ENCODE assay signal across 21 cellular contexts in the genomic region with DNA sequence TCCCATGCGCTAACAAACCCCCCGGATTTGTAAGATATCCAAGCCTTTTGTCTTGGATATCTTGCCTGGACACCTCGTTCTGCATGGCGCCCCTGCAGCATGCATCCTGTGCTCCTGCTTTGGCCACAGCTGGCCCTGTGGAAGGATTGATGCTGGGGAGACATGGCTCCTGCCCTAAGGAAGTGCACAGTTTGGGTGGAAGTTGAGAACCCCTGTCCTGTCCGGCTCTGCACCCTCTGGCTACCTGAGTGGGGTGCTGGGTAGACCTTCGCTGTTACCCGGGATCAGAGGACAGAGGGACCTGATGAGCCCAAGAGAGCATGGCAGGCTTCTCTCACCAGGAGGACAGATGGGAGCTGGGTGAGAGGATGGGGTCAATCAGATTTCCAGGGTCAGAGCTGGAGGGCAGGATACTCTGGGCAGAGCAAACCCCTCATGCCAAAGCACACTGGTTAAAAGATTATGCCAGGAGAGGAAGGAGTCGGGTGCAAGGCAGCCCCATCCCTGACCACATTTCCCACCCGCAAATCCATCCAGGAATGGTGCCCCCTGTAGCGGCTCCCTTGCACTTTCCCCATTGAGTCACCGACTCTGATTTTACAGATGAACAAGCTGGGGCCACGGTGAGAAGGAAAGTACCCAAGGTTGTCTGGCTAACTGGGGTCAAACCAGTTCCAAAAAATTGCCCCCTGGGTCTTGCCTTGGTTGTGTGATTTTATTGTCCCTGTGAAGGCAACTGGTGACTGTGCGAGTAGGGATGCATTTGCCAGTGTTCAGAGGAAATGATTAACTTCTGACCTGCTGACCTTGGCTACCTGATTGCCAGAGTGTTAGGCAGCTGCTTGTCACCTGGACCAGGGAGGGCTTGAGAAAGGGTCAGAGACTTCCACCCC.
DNase-seq lines count a peak whose midpoint lies in the region; ATAC-seq, FAIRE-seq and TF ChIP-seq lines count a peak whose summit lies in the region.
"Had no signal": no experiment of that assay in that cellular context is flagged by ENCODE, and none has a peak within 500 bp of the region (broad histone marks: within the 10 kb centered on the region; RNA-seq: fewer than 3 reads in every experiment).

No MANE protein-coding gene starts in this region.

- BruUV-seq in Panc1 (replicated peaks; lab: Mats Ljungman, UMichigan): no TSS peak

- H3K9me3 ChIP-seq in Panc1 (ENCODE audit: control insufficient read depth, insufficient read depth, low read depth, low read length): no peaks in the 10 kb centered on the region
- H3K9me3 ChIP-seq in gastrocnemius medialis: no peaks in the 10 kb centered on the region
- no peaks in the 10 kb centered on the region for H3K9me3 ChIP-seq in HAP-1
- H3K9me3 ChIP-seq: breast epithelium, psoas muscle had no signal

- no peak for TF ChIP-seq CTCF in Panc1 (IDR thresholded peaks at IDR 0.05)
- TF ChIP-seq CTCF in gastrocnemius medialis (IDR thresholded peaks at IDR 0.05 in 4 of 5, conservative IDR thresholded peaks at IDR 0.05 in 1 of 5): no peak

- H3K4me1 ChIP-seq in Panc1 (ENCODE audit: control insufficient read depth, insufficient read depth, low read length): peaks cover 45% of the 10 kb centered on the region
- peaks cover 42 to 50% of the 10 kb centered on the region in 2 donors for H3K4me1 ChIP-seq in gastrocnemius medialis
- no peaks in the 10 kb centered on the region for H3K4me1 ChIP-seq in HAP-1
- H3K4me1 ChIP-seq: breast epithelium had no signal

- in situ Hi-C loops in Panc1 (cut with HindIII; ENCODE audit: low pct_unique_long_range_greater_than_20kb, low sequenced_read_pairs): no loop called here
- in situ Hi-C loops in gastrocnemius medialis (cut with MboI; ENCODE audit: low sequenced_read_pairs in 4 of 4): no loop called here
- in situ Hi-C loops in HAP-1 (cut with MboI; ENCODE audit: low sequenced_read_pairs): no loop called here

- ATAC-seq in Panc1 (no peak), gastrocnemius medialis (no peak), GM18519 (IDR thresholded peaks at IDR 0.05; ENCODE audit: low FRiP score, unreplicated experiment) (no peak), HG02642 (IDR thresholded peaks at IDR 0.05; ENCODE audit: poor library complexity, unreplicated experiment) (no peak)
- ATAC-seq: naive thymus-derived CD8-positive, alpha-beta T cell; T-cell had no signal

- no peak for FAIRE-seq in GM19239 (lab: Jason Lieb, UNC)
- FAIRE-seq: D721Med had no signal

- H3K4me3 ChIP-seq in Panc1 (ENCODE audit: low read depth in 2 of 2, low read length in 2 of 2) (no peak overlapping the region), gastrocnemius medialis (no peak overlapping the region), HAP-1 (no peak overlapping the region)
- H3K4me3 ChIP-seq: breast epithelium, psoas muscle had no signal

- H3K27ac ChIP-seq in Panc1 (ENCODE audit: low read length) (peak overlapping the region; percentile 58; the same call in 1 of the 2 replicates), gastrocnemius medialis (peak overlapping the region; percentile 61 to 77 (median 72))

- H3K27me3 ChIP-seq in Panc1 (ENCODE audit: control insufficient read depth, insufficient read depth, low read length): no peaks in the 10 kb centered on the region
- H3K27me3 ChIP-seq in gastrocnemius medialis: no peaks in the 10 kb centered on the region
- no peaks in the 10 kb centered on the region for H3K27me3 ChIP-seq in HAP-1 (ENCODE audit: low read depth)
- H3K27me3 ChIP-seq: breast epithelium had no signal

- POLR2A ChIA-PET in Panc1 (lab: Charles Lee): interaction anchor here (1.1 kb wide), 1 partner anchor 15 kb away, joined by 3 read pairs; no protein-coding TSS in a partner anchor

- peak; percentile 3 for DNase-seq in COLO668 (lab: John Stamatoyannopoulos, UW; ENCODE audit: unreplicated experiment)
- no peak for DNase-seq in Panc1 (ENCODE audit: low read depth, low spot score)
- DNase-seq in kidney glomerular epithelial cell (lab: John Stamatoyannopoulos, UW): peak; percentile 18
- no peak for DNase-seq in gastrocnemius medialis
- no peak for DNase-seq in HAP-1 (ENCODE audit: low spot score in 2 of 2)
- DNase-seq in GM19239 (ENCODE audit: insufficient read length, low spot score): no peak
- DNase-seq: activated CD4-positive, alpha-beta memory T cell treated with anti-CD3 and anti-CD28 coated beads for 36 hours; activated naive CD8-positive, alpha-beta T cell treated with anti-CD3 and anti-CD28 coated beads, Interleukin-2, amount 10 ng/mL, durations not matched to agents 7 days and 5 days; activated T-cell treated with anti-CD3 and anti-CD28 coated beads, Interleukin-2, amount 50 U/mL, for 48 hours; AML-193; effector CD8-positive, alpha-beta T cell; GF-D8; NCI-H187; NCI-H526 had no signal

- H3K36me3 ChIP-seq in Panc1 (ENCODE audit: control insufficient read depth, insufficient read depth, low read length) (no peaks in the 10 kb centered on the region), gastrocnemius medialis (no peaks in the 10 kb centered on the region), HAP-1 (replicated peaks) (no peaks in the 10 kb centered on the region)
- H3K36me3 ChIP-seq: breast epithelium had no signal

- intact Hi-C loops in Panc1 (cut with micrococcal nuclease; ENCODE audit: unreplicated experiment): loop anchor here (10.0 kb wide), 1 partner anchor 186 kb away; no protein-coding TSS in a partner anchor
- intact Hi-C loops in gastrocnemius medialis (cut with DNase I; ENCODE audit: low total_unique reads): no loop called here

- CTCF ChIA-PET in Panc1 (lab: Charles Lee): no interaction called here

- TF ChIP-seq POLR2A in gastrocnemius medialis (IDR thresholded peaks at IDR 0.05): no peak

Comparison
In these comparisons a context has a peak if more than half of its experiments do, and no peak if none do; other contexts are left out.
1. DNase-seq: peak in COLO668 (single experiment) and kidney glomerular epithelial cell (single experiment); none in Panc1 (single experiment), gastrocnemius medialis (0 of 2), HAP-1 (0 of 2) and GM19239 (single experiment).